ENCODE assay signal across 8 cellular contexts in genomic region chr2:234335676-234336228, GRCh38.
DNase-seq lines count a peak whose midpoint lies in the region; ATAC-seq and TF ChIP-seq lines count a peak whose summit lies in the region.

No MANE protein-coding gene starts in this region.

- intact Hi-C loops in ascending aorta (cut with DNase I): no loop called here

- DNase-seq in Daoy (ENCODE audit: low read depth) (peak; percentile 53), SK-N-DZ (ENCODE audit: low spot score) (peak; percentile 97), ascending aorta (ENCODE audit: low spot score in 2 of 2) (peak; percentile 76 to 83), hepatic stellate cell (ENCODE audit: low spot score) (peak; percentile 83), NCI-H128 (lab: John Stamatoyannopoulos, UW; ENCODE audit: unreplicated experiment) (no peak)
- DNase-seq in stimulated activated CD4-positive, alpha-beta T cell treated with anti-CD3 and anti-CD28 coated beads, Interleukin-12 subunit alpha, Interleukin-12 subunit beta, amount 100 ng/mL, for 48 hours (ENCODE audit: low read depth in 2 of 3, low spot score in 1 of 3): peak in 2 of 3 donors; percentile 14 to 18
- no peak for DNase-seq in NK-92 treated with Interleukin-12 subunit alpha and Interleukin-12 subunit beta, amount 100 ng/mL, for 24 hours (lab: John Stamatoyannopoulos, UW)

- no peaks in the 10 kb centered on the region for H3K27me3 ChIP-seq in ascending aorta

- no peak for ATAC-seq in GM18511 (IDR thresholded peaks at IDR 0.05; ENCODE audit: unreplicated experiment)

- H3K36me3 ChIP-seq in ascending aorta: no peaks in the 10 kb centered on the region

- H3K4me3 ChIP-seq in ascending aorta: no peak overlapping the region

- no peak for TF ChIP-seq CTCF in ascending aorta (IDR thresholded peaks at IDR 0.05)

- H3K4me1 ChIP-seq in ascending aorta: no peaks in the 10 kb centered on the region

- no peak overlapping the region for H3K27ac ChIP-seq in ascending aorta

- H3K9me3 ChIP-seq in ascending aorta: no peaks in the 10 kb centered on the region

Comparison
In these comparisons a context has a peak if more than half of its experiments do, and no peak if none do; other contexts are left out.
1. DNase-seq: peak in Daoy (single experiment), SK-N-DZ (single experiment), ascending aorta (2 of 2), hepatic stellate cell (single experiment) and stimulated activated CD4-positive, alpha-beta T cell treated with anti-CD3 and anti-CD28 coated beads, Interleukin-12 subunit alpha, Interleukin-12 subunit beta, amount 100 ng/mL, for 48 hours (2 of 3); none in NK-92 treated with Interleukin-12 subunit alpha and Interleukin-12 subunit beta, amount 100 ng/mL, for 24 hours (single experiment) and NCI-H128 (single experiment).